In the genomic region with DNA sequence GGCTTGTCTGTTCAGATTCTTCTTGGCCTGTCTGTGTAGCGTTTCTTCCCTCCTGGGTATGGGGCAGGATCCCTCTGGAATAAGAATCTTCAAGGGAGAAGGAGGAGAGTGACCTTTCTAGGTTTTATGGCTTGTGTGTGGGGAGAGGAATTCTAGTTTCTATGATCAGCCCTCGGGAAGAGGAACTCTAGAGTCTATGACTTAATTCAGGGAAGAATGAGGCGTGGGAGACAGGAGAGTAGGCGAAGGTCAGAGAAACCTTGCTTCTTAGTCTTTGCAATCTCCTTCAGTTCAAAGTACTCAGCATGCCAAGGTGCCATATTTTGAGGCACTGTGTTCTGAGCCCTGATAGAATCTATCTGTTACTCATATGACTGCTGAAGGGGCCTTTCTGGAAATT, we compare ENCODE assay signal across 26 cellular contexts.
"Had no signal": no experiment of that assay in that cellular context is flagged by ENCODE, and none has a peak within 500 bp of the region (broad histone marks: within the 10 kb centered on the region; RNA-seq: fewer than 3 reads in every experiment).

No MANE protein-coding gene starts in this region.

- H3K27ac ChIP-seq: ascending aorta, brain microvascular endothelial cell, esophagus muscularis mucosa, foreskin keratinocyte, heart right ventricle, lower lobe of right lung, pancreas, prostate gland, stomach, tibial artery had no signal

- H3K9me3 ChIP-seq: ascending aorta, esophagus muscularis mucosa, lower lobe of right lung, pancreas, prostate gland, stomach, tibial artery had no signal

- H3K9me3 Mint-ChIP-seq: activated naive CD4-positive, alpha-beta T cell treated with anti-CD3 and anti-CD28 coated beads, Interleukin-2, amount 10 ng/mL, durations not matched to agents 7 days and 5 days; activated naive CD8-positive, alpha-beta T cell treated with anti-CD3 and anti-CD28 coated beads, Interleukin-2, amount 10 ng/mL, durations not matched to agents 7 days and 5 days; effector memory CD8-positive, alpha-beta T cell; stimulated activated naive B cell treated with anti-CD40 and anti-IgM and Interleukin-4, amounts not matched to agents 10 μg/mL and 1 μg/mL and 100 μg/mL, for 72 hours had no signal

- H3K4me3 Mint-ChIP-seq: activated CD4-positive, alpha-beta T cell treated with anti-CD3 and anti-CD28 coated beads for 36 hours; activated naive CD4-positive, alpha-beta T cell treated with anti-CD3 and anti-CD28 coated beads, Interleukin-2, amount 10 ng/mL, durations not matched to agents 7 days and 5 days; activated naive CD8-positive, alpha-beta T cell treated with anti-CD3 and anti-CD28 coated beads, Interleukin-2, amount 10 ng/mL, durations not matched to agents 7 days and 5 days; effector memory CD8-positive, alpha-beta T cell; nephron; stimulated activated naive B cell treated with anti-CD40 and anti-IgM and Interleukin-4, amounts not matched to agents 10 μg/mL and 1 μg/mL and 100 μg/mL, for 72 hours had no signal

- DNase-seq: activated CD4-positive, alpha-beta T cell treated with anti-CD3 and anti-CD28 coated beads for 36 hours; activated CD4-positive, CD25-positive, alpha-beta regulatory T cell; activated CD8-positive, alpha-beta memory T cell treated with anti-CD3 and anti-CD28 coated beads for 24 hours; activated effector memory CD4-positive, alpha-beta T cell treated with Interleukin-2 at 50 U/mL for 16 hours; activated naive CD4-positive, alpha-beta T cell treated with anti-CD3 and anti-CD28 coated beads, Interleukin-2, amount 10 ng/mL, durations not matched to agents 7 days and 5 days; activated naive CD8-positive, alpha-beta T cell treated with anti-CD3 and anti-CD28 coated beads, Interleukin-2, amount 10 ng/mL, durations not matched to agents 7 days and 5 days; brain microvascular endothelial cell; cortex of kidney; effector memory CD8-positive, alpha-beta T cell; heart right ventricle; lower lobe of right lung; mesenchymal stem cell; pancreas; retina; stimulated activated CD4-positive, alpha-beta T cell treated with anti-CD3 and anti-CD28 coated beads, Interleukin-15, amount 100 ng/mL, for 24 hours; stimulated activated CD4-positive, alpha-beta T cell treated with anti-CD3 and anti-CD28 coated beads, Interleukin-2, amount 100 ng/mL, for 24 hours; stimulated activated naive B cell treated with anti-CD40 and anti-IgM and Interleukin-4, amounts not matched to agents 10 μg/mL and 1 μg/mL and 100 μg/mL, for 72 hours; stomach; tibial artery had no signal

- H3K27ac Mint-ChIP-seq: activated CD4-positive, alpha-beta T cell treated with anti-CD3 and anti-CD28 coated beads for 36 hours; activated naive CD4-positive, alpha-beta T cell treated with anti-CD3 and anti-CD28 coated beads, Interleukin-2, amount 10 ng/mL, durations not matched to agents 7 days and 5 days; activated naive CD8-positive, alpha-beta T cell treated with anti-CD3 and anti-CD28 coated beads, Interleukin-2, amount 10 ng/mL, durations not matched to agents 7 days and 5 days; effector memory CD8-positive, alpha-beta T cell; stimulated activated naive B cell treated with anti-CD40 and anti-IgM and Interleukin-4, amounts not matched to agents 10 μg/mL and 1 μg/mL and 100 μg/mL, for 72 hours had no signal

- H3K36me3 ChIP-seq: ascending aorta, brain microvascular endothelial cell, esophagus muscularis mucosa, heart right ventricle, lower lobe of right lung, pancreas, prostate gland, stomach, tibial artery had no signal

- H3K4me1 Mint-ChIP-seq: activated naive CD4-positive, alpha-beta T cell treated with anti-CD3 and anti-CD28 coated beads, Interleukin-2, amount 10 ng/mL, durations not matched to agents 7 days and 5 days had no signal

- H3K36me3 Mint-ChIP-seq: activated naive CD4-positive, alpha-beta T cell treated with anti-CD3 and anti-CD28 coated beads, Interleukin-2, amount 10 ng/mL, durations not matched to agents 7 days and 5 days; activated naive CD8-positive, alpha-beta T cell treated with anti-CD3 and anti-CD28 coated beads, Interleukin-2, amount 10 ng/mL, durations not matched to agents 7 days and 5 days; stimulated activated naive B cell treated with anti-CD40 and anti-IgM and Interleukin-4, amounts not matched to agents 10 μg/mL and 1 μg/mL and 100 μg/mL, for 72 hours had no signal

- ATAC-seq: activated CD4-positive, alpha-beta T cell treated with anti-CD3 and anti-CD28 coated beads for 36 hours; effector memory CD8-positive, alpha-beta T cell; foreskin keratinocyte; heart right ventricle; left lobe of liver; lower lobe of right lung; pancreas; sciatic nerve; stimulated activated naive B cell treated with anti-CD40 and anti-IgM and Interleukin-4, amounts not matched to agents 10 μg/mL and 1 μg/mL and 100 μg/mL, for 72 hours had no signal

- FAIRE-seq: pancreas had no signal

- H3K27me3 ChIP-seq: ascending aorta, brain microvascular endothelial cell, esophagus muscularis mucosa, foreskin keratinocyte, pancreas, stomach, tibial artery had no signal

- H3K4me1 ChIP-seq: ascending aorta, pancreas, prostate gland, tibial artery had no signal

- H3K4me3 ChIP-seq: ascending aorta, esophagus muscularis mucosa, heart right ventricle, lower lobe of right lung, pancreas, prostate gland, stomach, tibial artery had no signal
